ENCODE assay signal across 3 cellular contexts in the genomic region with DNA sequence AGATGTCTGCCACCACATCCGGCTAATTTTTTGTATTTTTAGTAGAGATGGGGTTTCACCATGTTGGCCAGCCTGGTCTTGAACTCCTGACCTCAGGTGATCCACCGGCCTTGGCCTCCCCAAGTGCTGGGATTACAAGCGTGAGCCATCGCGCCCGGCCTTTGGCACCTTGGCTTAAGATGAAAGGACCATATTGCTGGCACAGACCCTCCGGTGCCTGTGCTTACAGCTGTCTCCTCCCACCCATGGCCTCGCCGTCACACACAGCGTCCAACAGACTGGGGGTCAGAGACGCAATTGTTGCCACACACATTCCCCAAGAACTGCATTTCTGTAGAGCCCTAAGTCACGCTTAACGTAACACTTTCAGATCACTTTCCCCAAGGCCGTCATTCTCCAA. TPM values are rescaled to one million over a fixed set of nuclear protein-coding genes. Genes with fewer than 3 reads are reported as not detected.
"Had no signal": no experiment of that assay in that cellular context is flagged by ENCODE, and none has a peak within 500 bp of the region (broad histone marks: within the 10 kb centered on the region; RNA-seq: fewer than 3 reads in every experiment).

No MANE protein-coding gene starts in this region.

RNA-seq across cellular contexts. Expression of gene DRD1, which starts 2.4 kb away (rescaled TPM):
- total RNA-seq: LHCN-M2, MCF 10A, NCI-H460 had no signal
